ENCODE assay signal across 8 cellular contexts in genomic region chr1:235083589-235084323, GRCh38. TPM values are rescaled to one million over a fixed set of nuclear protein-coding genes. Genes with fewer than 3 reads are reported as not detected.
DNase-seq lines count a peak whose midpoint lies in the region; ATAC-seq, FAIRE-seq and TF ChIP-seq lines count a peak whose summit lies in the region.

No MANE protein-coding gene starts in this region.

- no peak overlapping the region for H3K27ac ChIP-seq in neural progenitor cell

- ATAC-seq in GM21717 (IDR thresholded peaks at IDR 0.05; ENCODE audit: unreplicated experiment), result peak; percentile 52
- peak; percentile 87 for ATAC-seq in activated T-helper 17 cell treated with anti-CD3 and anti-CD28 coated beads, Interleukin-2, amount 50 U/mL, for 72 hours (replicated peaks)

- FAIRE-seq in RCC 7860 (lab: Jason Lieb, UNC), result no peak

- H4K20me1 ChIP-seq in neural progenitor cell (ENCODE audit: low read depth), result no peaks in the 10 kb centered on the region

- H3K9me3 Mint-ChIP-seq in activated T-helper 17 cell treated with anti-CD3 and anti-CD28 coated beads, Interleukin-2, amount 50 U/mL, for 72 hours, result no peaks in the 10 kb centered on the region
- no peaks in the 10 kb centered on the region for H3K9me3 Mint-ChIP-seq in neural progenitor cell

- no peak overlapping the region for H3K9ac ChIP-seq in neural progenitor cell

- H3K27me3 ChIP-seq in neural progenitor cell, result no peaks in the 10 kb centered on the region

- H3K79me2 ChIP-seq in neural progenitor cell (ENCODE audit: low read depth), result no peaks in the 10 kb centered on the region

- H3K4me1 Mint-ChIP-seq in activated T-helper 17 cell treated with anti-CD3 and anti-CD28 coated beads, Interleukin-2, amount 50 U/mL, for 72 hours, result peaks cover 17% of the 10 kb centered on the region
- H3K4me1 Mint-ChIP-seq in neural progenitor cell, result peaks cover 21% of the 10 kb centered on the region

- peaks cover 26% of the 10 kb centered on the region for H3K4me1 ChIP-seq in neural progenitor cell

- H3K36me3 Mint-ChIP-seq in activated T-helper 17 cell treated with anti-CD3 and anti-CD28 coated beads, Interleukin-2, amount 50 U/mL, for 72 hours (ENCODE audit: low read depth), result no peaks in the 10 kb centered on the region
- H3K36me3 Mint-ChIP-seq in neural progenitor cell, result no peaks in the 10 kb centered on the region

- DNase-seq in DMS 273 treated with DMSO at 0.1 percent for 48 hours (lab: John Stamatoyannopoulos, UW) (peak; percentile 99), Kasumi-1 (lab: John Stamatoyannopoulos, UW) (peak; percentile 98), RCC 7860 (ENCODE audit: low spot score) (peak; percentile 87), fibroblast of pulmonary artery (ENCODE audit: low read depth) (peak; percentile 97), neural progenitor cell (ENCODE audit: low spot score) (peak; percentile 90), superior temporal gyrus (ENCODE audit: extremely low spot score) (peak; percentile 90)

- TF ChIP-seq CTCF in fibroblast of pulmonary artery (IDR thresholded peaks at IDR 0.05; ENCODE audit: low read length, missing control alignments) (peak; percentile 97), neural progenitor cell (IDR thresholded peaks at IDR 0.05) (peak; percentile 84)

- peak overlapping the region; percentile 56 for H3K4me2 ChIP-seq in neural progenitor cell

- H3K4me3 Mint-ChIP-seq in activated T-helper 17 cell treated with anti-CD3 and anti-CD28 coated beads, Interleukin-2, amount 50 U/mL, for 72 hours, result peak overlapping the region; percentile 64
- H3K4me3 Mint-ChIP-seq in neural progenitor cell, result peak overlapping the region; percentile 66

- no peaks in the 10 kb centered on the region for H3K27me3 Mint-ChIP-seq in activated T-helper 17 cell treated with anti-CD3 and anti-CD28 coated beads, Interleukin-2, amount 50 U/mL, for 72 hours
- H3K27me3 Mint-ChIP-seq in neural progenitor cell (ENCODE audit: insufficient read depth, low read depth), result no peaks in the 10 kb centered on the region

- peak overlapping the region; percentile 48 for H2AFZ ChIP-seq in neural progenitor cell (replicated peaks)

- H3K27ac Mint-ChIP-seq in activated T-helper 17 cell treated with anti-CD3 and anti-CD28 coated beads, Interleukin-2, amount 50 U/mL, for 72 hours, result peak overlapping the region; percentile 47
- peak overlapping the region; percentile 96 for H3K27ac Mint-ChIP-seq in neural progenitor cell

- H3K4me3 ChIP-seq in fibroblast of pulmonary artery (replicated peaks; ENCODE audit: low read depth, low read length) (peak overlapping the region; percentile 42), neural progenitor cell (no peak overlapping the region)

- H3F3A ChIP-seq in neural progenitor cell (ENCODE audit: low read depth), result peaks cover 31% of the 10 kb centered on the region

- no peaks in the 10 kb centered on the region for H3K36me3 ChIP-seq in neural progenitor cell

- H3K9me3 ChIP-seq in neural progenitor cell (ENCODE audit: low read depth), result no peaks in the 10 kb centered on the region

RNA-seq across cellular contexts. Expression of gene TOMM20, which starts 44.9 kb away (rescaled TPM):
- 100 to 1,000 TPM; 110 to 117 TPM for total RNA-seq in activated T-helper 17 cell treated with anti-CD3 and anti-CD28 coated beads, Interleukin-2, amount 50 U/mL, for 72 hours
- total RNA-seq in neural progenitor cell (ENCODE audit: low replicate concordance), result 154 and 212 TPM in 2 replicates
